Comparison of ENCODE assay signal across 3 cellular contexts in the genomic region with DNA sequence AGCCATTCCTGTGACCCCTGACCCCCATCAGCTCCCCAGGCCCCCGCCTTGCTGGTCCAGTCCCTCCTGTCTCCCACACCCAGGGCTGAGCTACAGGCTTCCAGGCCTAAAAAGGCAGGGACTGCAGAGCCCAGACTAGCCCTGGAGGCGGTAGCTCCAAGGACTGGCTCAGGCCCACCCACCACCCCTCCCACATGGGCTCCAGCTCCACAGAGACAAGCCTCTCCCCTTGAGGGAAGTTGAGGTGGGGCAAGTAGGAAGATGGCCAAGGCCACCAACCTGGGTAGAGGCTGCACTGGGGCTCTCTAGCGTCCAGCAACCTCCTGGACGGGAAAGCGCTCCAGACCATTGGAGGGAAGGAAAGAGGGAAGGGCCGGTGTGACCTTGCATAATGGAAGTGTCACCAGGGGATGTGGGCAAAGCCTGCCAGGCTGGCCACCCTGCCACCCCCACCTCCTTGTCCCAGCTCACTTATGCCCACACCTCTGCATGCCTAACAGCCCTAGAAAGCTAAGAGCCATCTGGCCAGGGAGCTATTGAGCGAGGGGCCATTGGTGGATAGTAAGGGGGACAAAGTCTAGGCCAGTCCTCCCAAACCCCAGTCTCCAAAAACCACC.
TF ChIP-seq lines count a peak whose summit lies in the region.

No MANE protein-coding gene starts in this region.

TF ChIP-seq in SK-N-SH, 30 proteins besides CTCF, POLR2A, EP300 and RAD21 (continued from another document):
- TF ChIP-seq SIN3A (IDR thresholded peaks at IDR 0.05; ENCODE audit: borderline replicate concordance, low read depth, low read length) (no peak), YY1 (IDR thresholded peaks at IDR 0.05; ENCODE audit: low read depth) (no peak), JUND (IDR thresholded peaks at IDR 0.05) (no peak)

TF ChIP-seq in SK-N-SH treated with all-trans-retinoic acid at 6 μM for 48 hours, 23 proteins besides CTCF, POLR2A, EP300 and RAD21:
- TF ChIP-seq POU6F1 (CRISPR knock-in tag; IDR thresholded peaks at IDR 0.05; ENCODE audit: borderline replicate concordance, low read depth) = no peak

TF ChIP-seq in HepG2, 621 proteins besides CTCF, POLR2A, EP300 and RAD21 (continued from another document):
- no peak for TF ChIP-seq ATF1 (CRISPR knock-in tag; IDR thresholded peaks at IDR 0.05)
TF ChIP-seq in HepG2: peak in this region for 0.
